ENCODE assay signal across 8 cellular contexts in genomic region chr14:22303589-22304195, GRCh38.
DNase-seq lines count a peak whose midpoint lies in the region; ATAC-seq and TF ChIP-seq lines count a peak whose summit lies in the region.

No MANE protein-coding gene starts in this region.

- ATAC-seq in HG02870 (IDR thresholded peaks at IDR 0.05; ENCODE audit: unreplicated experiment), result no peak

- H3K27me3 ChIP-seq in H7 (ENCODE audit: control insufficient read depth, insufficient read depth, low read length) (no peaks in the 10 kb centered on the region), kidney epithelial cell (ENCODE audit: control insufficient read depth, insufficient read depth, low read length) (no peaks in the 10 kb centered on the region), suprapubic skin (no peaks in the 10 kb centered on the region), thyroid gland (no peaks in the 10 kb centered on the region)

- H3K27ac ChIP-seq in C4-2B, result no peak overlapping the region
- H3K27ac ChIP-seq in suprapubic skin, result no peak overlapping the region
- H3K27ac ChIP-seq in thyroid gland, result no peak overlapping the region

- TF ChIP-seq CTCF in C4-2B (conservative IDR thresholded peaks at IDR 0.05) (peak; percentile 69), WI38 (IDR thresholded peaks at IDR 0.05; ENCODE audit: low read depth, low read length) (peak; percentile 8; the same call in 1 of the 2 replicates), kidney epithelial cell (IDR thresholded peaks at IDR 0.05; ENCODE audit: insufficient read depth, low read length, poor library complexity, severe bottlenecking) (peak; percentile 45), suprapubic skin (IDR thresholded peaks at IDR 0.05) (peak in 1 of 2 donors; percentile 16), thyroid gland (IDR thresholded peaks at IDR 0.05) (peak in 2 of 6 experiments; percentile 48 to 57)

- TF ChIP-seq POLR2A in suprapubic skin (IDR thresholded peaks at IDR 0.05) (no peak), thyroid gland (IDR thresholded peaks at IDR 0.05) (no peak)

- 34% methylated on average over 5 of the region's 5 CpGs for WGBS in suprapubic skin
- 28 to 39% methylated on average over 5 of the region's 5 CpGs for WGBS in thyroid gland, 2 donors

- no peaks in the 10 kb centered on the region for H3K9me3 ChIP-seq in suprapubic skin
- no peaks in the 10 kb centered on the region for H3K9me3 ChIP-seq in thyroid gland

- H3K36me3 ChIP-seq in H7 (replicated peaks; ENCODE audit: control insufficient read depth, insufficient read depth, low read length) (no peaks in the 10 kb centered on the region), kidney epithelial cell (ENCODE audit: control insufficient read depth, insufficient read depth, low read length) (no peaks in the 10 kb centered on the region), suprapubic skin (no peaks in the 10 kb centered on the region), thyroid gland (no peaks in the 10 kb centered on the region)

- intact Hi-C loops in thyroid gland (cut with DNase I), result no loop called here

- peak; percentile 41 for DNase-seq in H7
- no peak for DNase-seq in kidney epithelial cell (ENCODE audit: low read depth)
- no peak for DNase-seq in suprapubic skin (ENCODE audit: low spot score in 2 of 2)
- no peak for DNase-seq in thyroid gland
- DNase-seq in occipital lobe (lab: John Stamatoyannopoulos, UW), result no peak

- TF ChIP-seq EP300 in suprapubic skin (IDR thresholded peaks at IDR 0.05), result no peak

- H3K4me1 ChIP-seq in suprapubic skin (no peaks in the 10 kb centered on the region), thyroid gland (no peaks in the 10 kb centered on the region)

- H3K4me3 ChIP-seq in H7 (ENCODE audit: insufficient read depth, low read depth, low read length) (no peak overlapping the region), WI38 (ENCODE audit: low read depth, low read length) (no peak overlapping the region), kidney epithelial cell (ENCODE audit: low read depth, low read length) (no peak overlapping the region), suprapubic skin (no peak overlapping the region), thyroid gland (replicated peaks in 1 of 3) (no peak overlapping the region)
